In genomic region chr2:107325983-107326786, GRCh38 we compare ENCODE assay signal across 12 cellular contexts.
DNase-seq lines count a peak whose midpoint lies in the region; ATAC-seq and TF ChIP-seq lines count a peak whose summit lies in the region.
"Had no signal": no experiment of that assay in that cellular context is flagged by ENCODE, and none has a peak within 500 bp of the region (broad histone marks: within the 10 kb centered on the region; RNA-seq: fewer than 3 reads in every experiment).

No MANE protein-coding gene starts in this region.

- DNase-seq in DMS 273 (lab: John Stamatoyannopoulos, UW; ENCODE audit: unreplicated experiment): peak; percentile 66
- DNase-seq in astrocyte of the hippocampus (ENCODE audit: low read depth, low spot score): peak; percentile 75
- DNase-seq in heart left ventricle: peak in 4 of 5 donors; percentile 30 to 44 (median 34)
- DNase-seq in renal cortical epithelial cell (ENCODE audit: low read depth): peak; percentile 73
- no peak for DNase-seq in activated CD8-positive, alpha-beta T cell treated with anti-CD3 and anti-CD28 coated beads, Interleukin-2, amount 10 ng/mL, durations not matched to agents 7 days and 5 days
- no peak for DNase-seq in HuH-7 (ENCODE audit: low spot score)
- DNase-seq: H7, retina had no signal

- intact Hi-C loops in heart left ventricle (cut with DNase I): no loop called here

- no peaks in the 10 kb centered on the region for H3K27me3 ChIP-seq in heart left ventricle

- H3K9me3 Mint-ChIP-seq in activated CD8-positive, alpha-beta T cell treated with anti-CD3 and anti-CD28 coated beads, Interleukin-2, amount 10 ng/mL, durations not matched to agents 7 days and 5 days (ENCODE audit: insufficient read depth): peaks cover 4% of the 10 kb centered on the region

- no peak overlapping the region for H3K4me3 Mint-ChIP-seq in activated CD8-positive, alpha-beta T cell treated with anti-CD3 and anti-CD28 coated beads, Interleukin-2, amount 10 ng/mL, durations not matched to agents 7 days and 5 days
- H3K4me3 Mint-ChIP-seq: CD14-positive monocyte had no signal

- CTCF ChIA-PET in activated CD8-positive, alpha-beta T cell treated with anti-CD3 and anti-CD28 coated beads, Interleukin-2, amount 10 ng/mL, durations not matched to agents 7 days and 5 days (lab: Charles Lee): no interaction called here

- WGBS in heart left ventricle, 4 donors: 62 to 74% (median 66%) methylated on average over 4 of the region's 4 CpGs

- POLR2A ChIA-PET in activated CD8-positive, alpha-beta T cell treated with anti-CD3 and anti-CD28 coated beads, Interleukin-2, amount 10 ng/mL, durations not matched to agents 7 days and 5 days (lab: Charles Lee): no interaction called here

- peak overlapping the region in 10 of 12 donors; percentile 30 to 69 (median 56) for H3K27ac ChIP-seq in heart left ventricle
- H3K27ac ChIP-seq: epithelial cell of prostate had no signal

- no peak overlapping the region for H3K4me3 ChIP-seq in heart left ventricle

- TF ChIP-seq POLR2A in heart left ventricle (IDR thresholded peaks at IDR 0.05): no peak

- no peaks in the 10 kb centered on the region for H3K36me3 Mint-ChIP-seq in activated CD8-positive, alpha-beta T cell treated with anti-CD3 and anti-CD28 coated beads, Interleukin-2, amount 10 ng/mL, durations not matched to agents 7 days and 5 days (ENCODE audit: low read depth)
- H3K36me3 Mint-ChIP-seq: CD14-positive monocyte had no signal

- no peaks in the 10 kb centered on the region for H3K4me1 Mint-ChIP-seq in activated CD8-positive, alpha-beta T cell treated with anti-CD3 and anti-CD28 coated beads, Interleukin-2, amount 10 ng/mL, durations not matched to agents 7 days and 5 days (ENCODE audit: low read depth)
- H3K4me1 Mint-ChIP-seq: CD14-positive monocyte had no signal

- ATAC-seq in heart left ventricle (peak; percentile 81 to 94 (median 90)), GM18517 (IDR thresholded peaks at IDR 0.05; ENCODE audit: unreplicated experiment) (no peak), HG03342 (IDR thresholded peaks at IDR 0.05; ENCODE audit: unreplicated experiment) (no peak)
- ATAC-seq in activated CD8-positive, alpha-beta T cell treated with anti-CD3 and anti-CD28 coated beads, Interleukin-2, amount 10 ng/mL, durations not matched to agents 7 days and 5 days: no peak

- no peaks in the 10 kb centered on the region for H3K27me3 Mint-ChIP-seq in activated CD8-positive, alpha-beta T cell treated with anti-CD3 and anti-CD28 coated beads, Interleukin-2, amount 10 ng/mL, durations not matched to agents 7 days and 5 days (ENCODE audit: low read depth)

- TF ChIP-seq CTCF in heart left ventricle (IDR thresholded peaks at IDR 0.05): no peak

- no peak overlapping the region for H3K27ac Mint-ChIP-seq in activated CD8-positive, alpha-beta T cell treated with anti-CD3 and anti-CD28 coated beads, Interleukin-2, amount 10 ng/mL, durations not matched to agents 7 days and 5 days

- H3K9me3 ChIP-seq in heart left ventricle: peaks cover 0 to 26% (median 12%) of the 10 kb centered on the region in 12 donors

- H3K36me3 ChIP-seq in heart left ventricle: no peaks in the 10 kb centered on the region

- H3K4me1 ChIP-seq in heart left ventricle: peaks cover 0 to 20% (median 0%) of the 10 kb centered on the region in 12 donors

Comparison
In these comparisons a context has a peak if more than half of its experiments do, and no peak if none do; other contexts are left out.
1. DNase-seq: peak in DMS 273 (single experiment), astrocyte of the hippocampus (single experiment), heart left ventricle (4 of 5) and renal cortical epithelial cell (single experiment); none in activated CD8-positive, alpha-beta T cell treated with anti-CD3 and anti-CD28 coated beads, Interleukin-2, amount 10 ng/mL, durations not matched to agents 7 days and 5 days (single experiment) and HuH-7 (single experiment).
2. ATAC-seq: peak in heart left ventricle (4 of 4); none in GM18517 (single experiment), HG03342 (single experiment) and activated CD8-positive, alpha-beta T cell treated with anti-CD3 and anti-CD28 coated beads, Interleukin-2, amount 10 ng/mL, durations not matched to agents 7 days and 5 days (single experiment).